ENCODE assay signal across 10 cellular contexts in genomic region chr9:19473605-19474004, GRCh38.
"Had no signal": no experiment of that assay in that cellular context is flagged by ENCODE, and none has a peak within 500 bp of the region (broad histone marks: within the 10 kb centered on the region; RNA-seq: fewer than 3 reads in every experiment).

No MANE protein-coding gene starts in this region.

- H3K27me3 ChIP-seq: body of pancreas, testis had no signal

- DNase-seq: activated CD4-positive, alpha-beta T cell treated with anti-CD3 and anti-CD28 coated beads, Interleukin-2, amount 10 ng/mL, durations not matched to agents 7 days and 5 days; activated CD4-positive, CD25-positive, alpha-beta regulatory T cell; activated gamma-delta T cell treated with Interleukin-2 at 50 U/mL for 16 hours; amniotic stem cell; body of pancreas; effector memory CD4-positive, alpha-beta T cell; mammary epithelial cell; testis had no signal

- H3K27ac ChIP-seq: body of pancreas, testis had no signal

- FAIRE-seq: islet of Langerhans had no signal

- H3K9me3 ChIP-seq: body of pancreas, testis had no signal

- ATAC-seq: body of pancreas, sciatic nerve had no signal

- H3K4me3 ChIP-seq: body of pancreas, testis had no signal
